ENCODE assay signal across 1 cellular context in the genomic region with DNA sequence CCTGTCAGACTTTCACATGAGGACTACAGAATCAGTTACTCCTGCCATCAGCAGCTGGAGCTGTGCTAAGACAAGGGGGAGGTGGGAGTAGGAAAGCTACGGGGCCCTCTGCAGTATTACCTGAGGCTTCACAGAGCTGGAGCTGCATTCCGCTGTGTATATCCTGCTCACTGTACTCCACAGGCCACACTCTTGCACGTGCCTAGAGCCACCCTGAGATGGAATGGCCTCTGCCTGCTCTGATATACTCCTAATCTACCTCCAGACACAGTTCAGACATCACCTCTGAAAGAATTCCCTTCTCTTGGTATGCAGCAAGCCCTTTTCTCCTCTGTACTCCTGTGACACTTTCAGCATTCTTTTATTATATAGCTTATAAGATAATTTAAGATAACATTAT.
A peak's percentile ranks its signal among the peaks of the same experiment; 100 is the strongest.
TF ChIP-seq lines count a peak whose summit lies in the region.

No MANE protein-coding gene starts in this region.

TF ChIP-seq in K562, 482 proteins besides CTCF, POLR2A, EP300 and RAD21 (continued from another document):
- TF ChIP-seq L3MBTL2 (IDR thresholded peaks at IDR 0.05): peak; percentile 35; the same call in 1 of the 2 replicates
- TF ChIP-seq JUN (IDR thresholded peaks at IDR 0.05; ENCODE audit: borderline replicate concordance, low read depth, low read length): no peak
- TF ChIP-seq JUN (CRISPR knock-in tag; IDR thresholded peaks at IDR 0.05; ENCODE audit: borderline replicate concordance): no peak
- no peak for TF ChIP-seq ZNF121 (CRISPR knock-in tag; conservative IDR thresholded peaks at IDR 0.05)
TF ChIP-seq in K562: peak in this region for 6.
